ENCODE assay signal across 16 cellular contexts in genomic region chr1:59779949-59780348, GRCh38. TPM values are rescaled to one million over a fixed set of nuclear protein-coding genes. Genes with fewer than 3 reads are reported as not detected.
DNase-seq lines count a peak whose midpoint lies in the region; ATAC-seq and TF ChIP-seq lines count a peak whose summit lies in the region.
"Had no signal": no experiment of that assay in that cellular context is flagged by ENCODE, and none has a peak within 500 bp of the region (broad histone marks: within the 10 kb centered on the region; RNA-seq: fewer than 3 reads in every experiment).

No MANE protein-coding gene starts in this region.

- H3K79me2 ChIP-seq in Loucy (ENCODE audit: insufficient read depth, low read length) (no peaks in the 10 kb centered on the region), neural progenitor cell (ENCODE audit: low read depth) (no peaks in the 10 kb centered on the region)

- H4K20me1 ChIP-seq in Loucy (ENCODE audit: insufficient read depth, low read length, poor library complexity, severe bottlenecking): no peaks in the 10 kb centered on the region
- H4K20me1 ChIP-seq in neural progenitor cell (ENCODE audit: low read depth): no peaks in the 10 kb centered on the region

- H3F3A ChIP-seq in Loucy (ENCODE audit: low read depth) (no peaks in the 10 kb centered on the region), neural progenitor cell (ENCODE audit: low read depth) (no peaks in the 10 kb centered on the region)

- H3K4me3 Mint-ChIP-seq in WTC11 (no peak overlapping the region), neural progenitor cell (no peak overlapping the region)
- H3K4me3 Mint-ChIP-seq: CD4-positive, alpha-beta memory T cell; memory B cell had no signal

- H3K9me3 ChIP-seq in Loucy (ENCODE audit: insufficient read depth, low read depth, low read length): no peaks in the 10 kb centered on the region
- no peaks in the 10 kb centered on the region for H3K9me3 ChIP-seq in neural progenitor cell (ENCODE audit: low read depth)

- no peaks in the 10 kb centered on the region for H3K9me3 Mint-ChIP-seq in WTC11
- no peaks in the 10 kb centered on the region for H3K9me3 Mint-ChIP-seq in neural progenitor cell
- H3K9me3 Mint-ChIP-seq: CD4-positive, alpha-beta memory T cell; memory B cell had no signal

- TF ChIP-seq CTCF in Loucy (conservative IDR thresholded peaks at IDR 0.05; ENCODE audit: low read length) (peak; percentile 49), WTC11 (IDR thresholded peaks at IDR 0.05) (no peak), neural progenitor cell (IDR thresholded peaks at IDR 0.05) (peak; percentile 44)

- H3K4me3 ChIP-seq in Loucy (ENCODE audit: low read length, poor library complexity, severe bottlenecking): no peak overlapping the region
- no peak overlapping the region for H3K4me3 ChIP-seq in neural progenitor cell
- H3K4me3 ChIP-seq: skin epidermis had no signal

- H3K27ac ChIP-seq in neural progenitor cell: no peak overlapping the region
- H3K27ac ChIP-seq: skin epidermis had no signal

- H3K4me2 ChIP-seq in Loucy (ENCODE audit: low read depth, low read length, poor library complexity, severe bottlenecking) (no peak overlapping the region), neural progenitor cell (no peak overlapping the region)

- H3K36me3 ChIP-seq in Loucy (ENCODE audit: insufficient read depth, low read length) (no peaks in the 10 kb centered on the region), neural progenitor cell (no peaks in the 10 kb centered on the region)

- H3K9ac ChIP-seq in Loucy (ENCODE audit: low read depth, low read length, poor library complexity, severe bottlenecking) (no peak overlapping the region), neural progenitor cell (no peak overlapping the region)

- no peak overlapping the region for H3K27ac Mint-ChIP-seq in WTC11
- H3K27ac Mint-ChIP-seq in neural progenitor cell: no peak overlapping the region
- H3K27ac Mint-ChIP-seq: CD4-positive, alpha-beta memory T cell; memory B cell had no signal

- no peaks in the 10 kb centered on the region for H3K4me1 ChIP-seq in Loucy (ENCODE audit: insufficient read depth, low read length, poor library complexity, severe bottlenecking)
- no peaks in the 10 kb centered on the region for H3K4me1 ChIP-seq in neural progenitor cell

- H3K36me3 Mint-ChIP-seq in WTC11 (no peaks in the 10 kb centered on the region), neural progenitor cell (no peaks in the 10 kb centered on the region)
- H3K36me3 Mint-ChIP-seq: CD4-positive, alpha-beta memory T cell; memory B cell had no signal

- no peaks in the 10 kb centered on the region for H3K27me3 Mint-ChIP-seq in WTC11 (ENCODE audit: low read depth)
- no peaks in the 10 kb centered on the region for H3K27me3 Mint-ChIP-seq in neural progenitor cell (ENCODE audit: insufficient read depth, low read depth)

- CTCF ChIA-PET in WTC11 (lab: Charles Lee): interaction anchor here (1.2 to 2.7 kb wide), 3 partner anchors 12 to 167 kb away, joined by 3 to 14 read pairs (median 3); no protein-coding TSS in a partner anchor

- POLR2A ChIA-PET in WTC11 (lab: Charles Lee): no interaction called here

- H3K27me3 ChIP-seq in Loucy (ENCODE audit: insufficient read depth, low read length, poor library complexity, severe bottlenecking) (no peaks in the 10 kb centered on the region), neural progenitor cell (no peaks in the 10 kb centered on the region)

- H3K4me1 Mint-ChIP-seq in WTC11 (no peaks in the 10 kb centered on the region), neural progenitor cell (no peaks in the 10 kb centered on the region)
- H3K4me1 Mint-ChIP-seq: CD4-positive, alpha-beta memory T cell; memory B cell had no signal

- peak; percentile 52 for DNase-seq in DMS53 (lab: John Stamatoyannopoulos, UW)
- DNase-seq in DMS53 treated with DMSO at 0.1 percent for 48 hours (lab: John Stamatoyannopoulos, UW; ENCODE audit: unreplicated experiment): no peak
- peak; percentile 14 for DNase-seq in WTC11 (ENCODE audit: low spot score)
- peak; percentile 18 for DNase-seq in neural progenitor cell (ENCODE audit: low spot score)
- no peak for DNase-seq in putamen (ENCODE audit: low spot score)
- DNase-seq in UCSD-AML1 (lab: John Stamatoyannopoulos, UW; ENCODE audit: unreplicated experiment): no peak
- DNase-seq in NCI-H1417 (lab: John Stamatoyannopoulos, UW): no peak
- DNase-seq: activated CD4-positive, alpha-beta T cell treated with anti-CD3 and anti-CD28 coated beads, Interleukin-2, amount 50 U/mL, for 1 hour; activated T-cell treated with anti-CD3 and anti-CD28 coated beads, Interleukin-2, amount 50 U/mL, for 48 hours; amygdala; CD4-positive, alpha-beta memory T cell; GF-D8 had no signal

- H2AFZ ChIP-seq in Loucy (ENCODE audit: low read length): no peak overlapping the region
- H2AFZ ChIP-seq in neural progenitor cell (replicated peaks): no peak overlapping the region

- H3K9me2 ChIP-seq in Loucy (replicated peaks; ENCODE audit: low read depth, low read length): no peaks in the 10 kb centered on the region

- peak; percentile 74 for ATAC-seq in WTC11

TF ChIP-seq in WTC11, 78 proteins besides CTCF, POLR2A, EP300 and RAD21 (continues in another document):
- no peak for TF ChIP-seq ZSCAN18 (CRISPR knock-in tag; IDR thresholded peaks at IDR 0.05)
- no peak for TF ChIP-seq NFE2L1 (CRISPR knock-in tag; IDR thresholded peaks at IDR 0.05)
- TF ChIP-seq, protein P1, sequence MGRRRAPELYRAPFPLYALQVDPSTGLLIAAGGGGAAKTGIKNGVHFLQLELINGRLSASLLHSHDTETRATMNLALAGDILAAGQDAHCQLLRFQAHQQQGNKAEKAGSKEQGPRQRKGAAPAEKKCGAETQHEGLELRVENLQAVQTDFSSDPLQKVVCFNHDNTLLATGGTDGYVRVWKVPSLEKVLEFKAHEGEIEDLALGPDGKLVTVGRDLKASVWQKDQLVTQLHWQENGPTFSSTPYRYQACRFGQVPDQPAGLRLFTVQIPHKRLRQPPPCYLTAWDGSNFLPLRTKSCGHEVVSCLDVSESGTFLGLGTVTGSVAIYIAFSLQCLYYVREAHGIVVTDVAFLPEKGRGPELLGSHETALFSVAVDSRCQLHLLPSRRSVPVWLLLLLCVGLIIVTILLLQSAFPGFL (CRISPR knock-in tag; IDR thresholded peaks at IDR 0.05; ENCODE audit: borderline replicate concordance): no peak
- TF ChIP-seq ARID4B (CRISPR knock-in tag; IDR thresholded peaks at IDR 0.05; ENCODE audit: borderline replicate concordance): no peak
- no peak for TF ChIP-seq TEAD1 (CRISPR knock-in tag; IDR thresholded peaks at IDR 0.05)
- TF ChIP-seq GTF2I (CRISPR knock-in tag; conservative IDR thresholded peaks at IDR 0.05): no peak
- TF ChIP-seq TCF7 (CRISPR knock-in tag; IDR thresholded peaks at IDR 0.05; ENCODE audit: low read depth): no peak
- TF ChIP-seq USF1 (CRISPR knock-in tag; IDR thresholded peaks at IDR 0.05): no peak
- TF ChIP-seq JAZF1 (CRISPR knock-in tag; IDR thresholded peaks at IDR 0.05): no peak

RNA-seq across cellular contexts. Expression of gene HOOK1, which starts 34.8 kb away (rescaled TPM):
- 33.8 to 45.9 TPM (median 43.9 TPM) in 3 replicates for total RNA-seq in WTC11 (2021)
- total RNA-seq in neural progenitor cell (ENCODE audit: low replicate concordance): 9.3 and 12.1 TPM in 2 replicates
- total RNA-seq: A172 had no signal

Comparison
In these comparisons a context has a peak if more than half of its experiments do, and no peak if none do; other contexts are left out.
1. DNase-seq: peak in DMS53 (single experiment), WTC11 (single experiment) and neural progenitor cell (single experiment); none in DMS53 treated with DMSO at 0.1 percent for 48 hours (single experiment), putamen (single experiment), UCSD-AML1 (single experiment) and NCI-H1417 (0 of 3).